ENCODE assay signal across 10 cellular contexts in genomic region chrX:101417190-101417589, GRCh38. TPM values are rescaled to one million over a fixed set of nuclear protein-coding genes. Genes with fewer than 3 reads are reported as not detected.
A peak's percentile ranks its signal among the peaks of the same experiment; 100 is the strongest.
DNase-seq lines count a peak whose midpoint lies in the region; ATAC-seq and TF ChIP-seq lines count a peak whose summit lies in the region.
"Had no signal": no experiment of that assay in that cellular context is flagged by ENCODE, and none has a peak within 500 bp of the region (broad histone marks: within the 10 kb centered on the region; RNA-seq: fewer than 3 reads in every experiment).

No MANE protein-coding gene starts in this region.

- no peak overlapping the region for H3K27ac ChIP-seq in HUES64 (ENCODE audit: low read depth, low read length)
- no peak overlapping the region for H3K27ac ChIP-seq in OCI-LY7 (ENCODE audit: low read depth, low read length, poor library complexity, severe bottlenecking)
- H3K27ac ChIP-seq in colonic mucosa, result no peak overlapping the region

- intact Hi-C loops in OCI-LY7 (cut with micrococcal nuclease; ENCODE audit: unreplicated experiment) (loop anchor here (5.0 kb wide), 1 partner anchor 175 kb away; no protein-coding TSS in a partner anchor), colonic mucosa (cut with DNase I) (loop anchor here (5.0 to 10.0 kb wide), 3 partner anchors 178 to 385 kb away; partner anchors contain the start of gene ARMCX6)

- CTCF ChIA-PET in activated CD8-positive, alpha-beta T cell treated with anti-CD3 and anti-CD28 coated beads, Interleukin-2, amount 10 ng/mL, durations not matched to agents 7 days and 5 days (lab: Charles Lee), result interaction anchor here (1.5 to 2.6 kb wide), 2 partner anchors 10 to 341 kb away, joined by 3 to 15 read pairs; no protein-coding TSS in a partner anchor
- CTCF ChIA-PET in OCI-LY7 (lab: Charles Lee; ENCODE audit: unreplicated experiment), result no interaction called here

- POLR2A ChIA-PET in activated CD8-positive, alpha-beta T cell treated with anti-CD3 and anti-CD28 coated beads, Interleukin-2, amount 10 ng/mL, durations not matched to agents 7 days and 5 days (lab: Charles Lee), result interaction anchor here (1.0 to 1.2 kb wide), 3 partner anchors 10 to 515 kb away, joined by 3 to 5 read pairs (median 4); partner anchors contain the start of gene ZMAT1
- POLR2A ChIA-PET in OCI-LY7 (lab: Charles Lee), result no interaction called here

- H3K36me3 ChIP-seq in HUES64 (ENCODE audit: insufficient read depth, low read length) (peaks cover 20% of the 10 kb centered on the region), OCI-LY7 (ENCODE audit: insufficient read depth, low read length) (peaks cover 16% of the 10 kb centered on the region), colonic mucosa (no peaks in the 10 kb centered on the region)

- H3K9me3 ChIP-seq in HUES64 (ENCODE audit: insufficient read depth, low read depth, low read length) (no peaks in the 10 kb centered on the region), OCI-LY7 (ENCODE audit: low read length) (no peaks in the 10 kb centered on the region), colonic mucosa (no peaks in the 10 kb centered on the region)

- H4K20me1 ChIP-seq in OCI-LY7 (ENCODE audit: insufficient read depth, low read length), result no peaks in the 10 kb centered on the region

- H3K9ac ChIP-seq in HUES64 (ENCODE audit: low read depth, low read length), result peak overlapping the region; percentile 94; the same call in 1 of the 2 replicates
- H3K9ac ChIP-seq in colonic mucosa (ENCODE audit: low read depth in 2 of 2, low read length in 2 of 2), result no peak overlapping the region

- H3K9me3 Mint-ChIP-seq in activated CD8-positive, alpha-beta T cell treated with anti-CD3 and anti-CD28 coated beads, Interleukin-2, amount 10 ng/mL, durations not matched to agents 7 days and 5 days (ENCODE audit: insufficient read depth), result no peaks in the 10 kb centered on the region
- no peaks in the 10 kb centered on the region for H3K9me3 Mint-ChIP-seq in immature natural killer cell
- no peaks in the 10 kb centered on the region for H3K9me3 Mint-ChIP-seq in stimulated activated memory B cell treated with anti-CD40 and anti-IgM and Interleukin-4, amounts not matched to agents 10 μg/mL and 1 μg/mL and 100 μg/mL, for 72 hours

- no peak for ATAC-seq in activated CD8-positive, alpha-beta T cell treated with anti-CD3 and anti-CD28 coated beads, Interleukin-2, amount 10 ng/mL, durations not matched to agents 7 days and 5 days
- no peak for ATAC-seq in stimulated activated memory B cell treated with anti-CD40 and anti-IgM and Interleukin-4, amounts not matched to agents 10 μg/mL and 1 μg/mL and 100 μg/mL, for 72 hours

- TF ChIP-seq CTCF in GM13976 (IDR thresholded peaks at IDR 0.05; ENCODE audit: borderline replicate concordance, control extremely low read depth, extremely low read depth, insufficient read depth, missing control alignments) (no peak), OCI-LY7 (conservative IDR thresholded peaks at IDR 0.05; ENCODE audit: low read length) (no peak), colonic mucosa (IDR thresholded peaks at IDR 0.05) (no peak)

- in situ Hi-C loops in GM13976 (cut with MboI; ENCODE audit: low sequenced_read_pairs, unreplicated experiment), result loop anchor here (10.0 kb wide), 1 partner anchor 378 kb away; no protein-coding TSS in a partner anchor

- peaks cover 13% of the 10 kb centered on the region for H3K36me3 Mint-ChIP-seq in activated CD8-positive, alpha-beta T cell treated with anti-CD3 and anti-CD28 coated beads, Interleukin-2, amount 10 ng/mL, durations not matched to agents 7 days and 5 days (ENCODE audit: low read depth)
- H3K36me3 Mint-ChIP-seq in immature natural killer cell, result peaks cover 0 to 4% (median 0%) of the 10 kb centered on the region in 3 donors
- H3K36me3 Mint-ChIP-seq in stimulated activated memory B cell treated with anti-CD40 and anti-IgM and Interleukin-4, amounts not matched to agents 10 μg/mL and 1 μg/mL and 100 μg/mL, for 72 hours, result peaks cover 21% of the 10 kb centered on the region

- peak overlapping the region; percentile 78 for H3K4me3 Mint-ChIP-seq in activated CD8-positive, alpha-beta T cell treated with anti-CD3 and anti-CD28 coated beads, Interleukin-2, amount 10 ng/mL, durations not matched to agents 7 days and 5 days
- peak overlapping the region; percentile 84 to 93 (median 91) for H3K4me3 Mint-ChIP-seq in immature natural killer cell
- H3K4me3 Mint-ChIP-seq in stimulated activated memory B cell treated with anti-CD40 and anti-IgM and Interleukin-4, amounts not matched to agents 10 μg/mL and 1 μg/mL and 100 μg/mL, for 72 hours, result peak overlapping the region; percentile 99

- no peaks in the 10 kb centered on the region for H3K9me2 ChIP-seq in OCI-LY7 (ENCODE audit: insufficient read depth, low read length)

- WGBS in HUES64, result 90% methylated on average over 4 of the region's 4 CpGs

- H3K27me3 Mint-ChIP-seq in activated CD8-positive, alpha-beta T cell treated with anti-CD3 and anti-CD28 coated beads, Interleukin-2, amount 10 ng/mL, durations not matched to agents 7 days and 5 days (ENCODE audit: low read depth), result no peaks in the 10 kb centered on the region
- H3K27me3 Mint-ChIP-seq in immature natural killer cell (ENCODE audit: low read depth in 3 of 3), result peaks cover 3 to 10% (median 5%) of the 10 kb centered on the region in 3 donors
- H3K27me3 Mint-ChIP-seq in stimulated activated memory B cell treated with anti-CD40 and anti-IgM and Interleukin-4, amounts not matched to agents 10 μg/mL and 1 μg/mL and 100 μg/mL, for 72 hours, result no peaks in the 10 kb centered on the region

- H3K79me2 ChIP-seq in OCI-LY7 (ENCODE audit: insufficient read depth, low read depth, low read length), result peaks cover 13% of the 10 kb centered on the region; the same call in 1 of the 2 replicates

- no TSS peak for BruUV-seq in OCI-LY7 (replicated peaks; lab: Mats Ljungman, UMichigan)

- DNase-seq in activated CD8-positive, alpha-beta T cell treated with anti-CD3 and anti-CD28 coated beads, Interleukin-2, amount 10 ng/mL, durations not matched to agents 7 days and 5 days, result no peak
- DNase-seq in immature natural killer cell (no peak), GM13976 (ENCODE audit: low spot score) (no peak), OCI-LY7 (ENCODE audit: low spot score) (no peak), colonic mucosa (no peak)
- DNase-seq: activated effector memory CD4-positive, alpha-beta T cell treated with anti-CD3 and anti-CD28 coated beads, Interleukin-2, amount 50 U/mL, for 16 hours; DND-41; stimulated activated CD4-positive, alpha-beta T cell treated with anti-CD3 and anti-CD28 coated beads, Interleukin-4, amount 100 ng/mL, for 4 hours had no signal

- H3K4me1 ChIP-seq in HUES64 (ENCODE audit: insufficient read depth, low read length) (peaks cover 3% of the 10 kb centered on the region; the same call in 1 of the 2 replicates), OCI-LY7 (ENCODE audit: insufficient read depth, low read length, poor library complexity, severe bottlenecking) (peaks cover 12% of the 10 kb centered on the region), colonic mucosa (no peaks in the 10 kb centered on the region)

- H3K27me3 ChIP-seq in HUES64 (ENCODE audit: insufficient read depth, low read length) (no peaks in the 10 kb centered on the region), colonic mucosa (no peaks in the 10 kb centered on the region)

- peaks cover 33% of the 10 kb centered on the region for H3K4me1 Mint-ChIP-seq in activated CD8-positive, alpha-beta T cell treated with anti-CD3 and anti-CD28 coated beads, Interleukin-2, amount 10 ng/mL, durations not matched to agents 7 days and 5 days (ENCODE audit: low read depth)
- H3K4me1 Mint-ChIP-seq in immature natural killer cell, result peaks cover 19 to 35% of the 10 kb centered on the region in 2 donors
- peaks cover 41% of the 10 kb centered on the region for H3K4me1 Mint-ChIP-seq in stimulated activated memory B cell treated with anti-CD40 and anti-IgM and Interleukin-4, amounts not matched to agents 10 μg/mL and 1 μg/mL and 100 μg/mL, for 72 hours

- H3K27ac Mint-ChIP-seq in activated CD8-positive, alpha-beta T cell treated with anti-CD3 and anti-CD28 coated beads, Interleukin-2, amount 10 ng/mL, durations not matched to agents 7 days and 5 days, result peak overlapping the region; percentile 34
- H3K27ac Mint-ChIP-seq in immature natural killer cell, result peak overlapping the region; percentile 87 to 98 (median 93)
- peak overlapping the region; percentile 100 for H3K27ac Mint-ChIP-seq in stimulated activated memory B cell treated with anti-CD40 and anti-IgM and Interleukin-4, amounts not matched to agents 10 μg/mL and 1 μg/mL and 100 μg/mL, for 72 hours

- H3K4me3 ChIP-seq in HUES64 (ENCODE audit: low read length) (peak overlapping the region; percentile 80), OCI-LY7 (ENCODE audit: low read depth, low read length, poor library complexity, severe bottlenecking) (no peak overlapping the region), colonic mucosa (no peak overlapping the region)

- H3K4me2 ChIP-seq in OCI-LY7 (ENCODE audit: low read length), result no peak overlapping the region

- no peak overlapping the region for H2AFZ ChIP-seq in OCI-LY7 (ENCODE audit: low read length)

RNA-seq across cellular contexts. Expression of gene HNRNPH2, which starts 9.2 kb away (rescaled TPM):
- polyA plus RNA-seq in HUES64 (2013, experiment 1 of 2), result 61.7 TPM
- polyA plus RNA-seq in HUES64 (2013, experiment 2 of 2), result 68.3 TPM
- 10 to 100 TPM; 41.6 to 44.1 TPM for total RNA-seq in activated CD8-positive, alpha-beta T cell treated with anti-CD3 and anti-CD28 coated beads, Interleukin-2, amount 10 ng/mL, durations not matched to agents 7 days and 5 days
- polyA plus RNA-seq in immature natural killer cell, result 100 to 1,000 TPM in 2 of 3 donors, 10 to 100 TPM in 1; 80.6 to 188 (median 120) TPM
- 23.5 and 29.3 TPM in 2 replicates for total RNA-seq in OCI-LY7 (2014; rRNA removed; shearing (Covaris generic))
- total RNA-seq in OCI-LY7 (2022), result 33.1 and 38.1 TPM in 2 replicates
- total RNA-seq in colonic mucosa, result 10 to 100 TPM; 61.7 to 72.1 TPM

RNA-seq across cellular contexts. Expression of gene GLA, which starts 9.5 kb away (rescaled TPM):
- polyA plus RNA-seq in HUES64 (2013, experiment 1 of 2), result 31.7 TPM
- polyA plus RNA-seq in HUES64 (2013, experiment 2 of 2), result 32.1 TPM
- 10 to 100 TPM; 34.7 to 38.4 TPM for total RNA-seq in activated CD8-positive, alpha-beta T cell treated with anti-CD3 and anti-CD28 coated beads, Interleukin-2, amount 10 ng/mL, durations not matched to agents 7 days and 5 days
- 10 to 100 TPM; 19.3 to 23.6 (median 22.7) TPM for polyA plus RNA-seq in immature natural killer cell
- 47.6 and 51.1 TPM in 2 replicates for total RNA-seq in OCI-LY7 (2014; rRNA removed; shearing (Covaris generic))
- total RNA-seq in OCI-LY7 (2022) (48.7 and 49.4 TPM in 2 replicates), colonic mucosa (10 to 100 TPM; 29.9 to 33.9 TPM)

RNA-seq across cellular contexts. Expression of gene RPL36A, which starts 26.4 kb away (rescaled TPM):
- polyA plus RNA-seq in HUES64 (2013, experiment 1 of 2), result 1,568 TPM
- polyA plus RNA-seq in HUES64 (2013, experiment 2 of 2), result 1,777 TPM
- total RNA-seq in activated CD8-positive, alpha-beta T cell treated with anti-CD3 and anti-CD28 coated beads, Interleukin-2, amount 10 ng/mL, durations not matched to agents 7 days and 5 days, result 100 to 1,000 TPM; 220 to 270 TPM
- polyA plus RNA-seq in immature natural killer cell, result 1,000 to 10,000 TPM in 1 of 3 donors, 100 to 1,000 TPM in 2; 753 to 1,251 (median 825) TPM
- total RNA-seq in OCI-LY7 (2014; rRNA removed; shearing (Covaris generic)), result 2,042 and 2,127 TPM in 2 replicates
- total RNA-seq in OCI-LY7 (2022) (431 and 447 TPM in 2 replicates), colonic mucosa (100 to 1,000 TPM; 132 to 184 TPM)

RNA-seq across cellular contexts. Expression of gene BTK, which starts 31.2 kb away (rescaled TPM):
- polyA plus RNA-seq in HUES64 (2013, experiment 1 of 2), result 0.25 TPM
- polyA plus RNA-seq in HUES64 (2013, experiment 2 of 2), result 1.4 TPM
- under 1 TPM in 1 of 2 experiments, not detected in 1; 0.23 TPM for total RNA-seq in activated CD8-positive, alpha-beta T cell treated with anti-CD3 and anti-CD28 coated beads, Interleukin-2, amount 10 ng/mL, durations not matched to agents 7 days and 5 days
- polyA plus RNA-seq in immature natural killer cell, result 1 to 10 TPM in 1 of 3 donors, under 1 TPM in 2; 0.36 to 3.4 (median 0.91) TPM
- total RNA-seq in OCI-LY7 (2014; rRNA removed; shearing (Covaris generic)), result 126 and 133 TPM in 2 replicates
- total RNA-seq in OCI-LY7 (2022) (140 and 147 TPM in 2 replicates), colonic mucosa (1 to 10 TPM; 1.9 to 3.0 TPM)

Comparison
In these comparisons a context has a peak if more than half of its experiments do, and no peak if none do; other contexts are left out.
1. H3K27ac Mint-ChIP-seq: peak in every context shown above with its lines; median percentile 100 in stimulated activated memory B cell treated with anti-CD40 and anti-IgM and Interleukin-4, amounts not matched to agents 10 μg/mL and 1 μg/mL and 100 μg/mL, for 72 hours; 93 in immature natural killer cell; 34 in activated CD8-positive, alpha-beta T cell treated with anti-CD3 and anti-CD28 coated beads, Interleukin-2, amount 10 ng/mL, durations not matched to agents 7 days and 5 days.